Comparison of ENCODE assay signal across 13 cellular contexts in the genomic region with DNA sequence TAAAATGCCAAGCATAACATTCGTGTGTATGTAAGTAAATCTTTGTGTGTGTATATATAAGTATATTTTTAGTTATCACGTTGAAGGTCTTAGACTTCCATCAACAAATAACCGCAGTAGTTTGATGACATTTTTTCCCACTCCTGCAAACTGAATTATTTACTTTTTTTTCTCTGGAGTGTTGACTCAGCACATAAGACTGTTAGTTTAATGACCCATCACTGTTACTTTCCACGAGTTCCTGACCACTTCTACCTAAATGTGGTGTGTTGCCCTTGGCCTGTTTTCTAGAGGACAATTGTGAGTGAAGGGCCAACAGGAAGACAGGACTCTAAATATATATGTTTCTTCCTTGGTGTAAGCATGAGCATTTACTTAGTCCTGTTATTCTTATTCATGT.
DNase-seq lines count a peak whose midpoint lies in the region; ATAC-seq, FAIRE-seq and TF ChIP-seq lines count a peak whose summit lies in the region.
"Had no signal": no experiment of that assay in that cellular context is flagged by ENCODE, and none has a peak within 500 bp of the region (broad histone marks: within the 10 kb centered on the region; RNA-seq: fewer than 3 reads in every experiment).

No MANE protein-coding gene starts in this region.

- DNase-seq in EL: peak; percentile 87
- DNase-seq in Panc1 (ENCODE audit: low read depth, low spot score): peak; percentile 56
- DNase-seq in esophagus muscularis mucosa (ENCODE audit: extremely low spot score): no peak
- DNase-seq in pancreas: no peak
- DNase-seq in NCI-H1105 (lab: John Stamatoyannopoulos, UW): no peak
- DNase-seq in NCI-H2227 (lab: John Stamatoyannopoulos, UW; ENCODE audit: unreplicated experiment): no peak
- no peak for DNase-seq in NCI-H2029 treated with DMSO at 0.1 percent for 48 hours (lab: John Stamatoyannopoulos, UW)
- DNase-seq: activated CD4-positive, alpha-beta T cell treated with anti-CD3 and anti-CD28 coated beads, Interleukin-2, amount 50 U/mL, for 48 hours; activated naive CD4-positive, alpha-beta T cell treated with anti-CD3 and anti-CD28 coated beads for 36 hours; COR-L47; naive thymus-derived CD8-positive, alpha-beta T cell had no signal

- peaks cover 37% of the 10 kb centered on the region for H3K4me1 ChIP-seq in Panc1 (ENCODE audit: control insufficient read depth, insufficient read depth, low read length)
- H3K4me1 ChIP-seq in esophagus muscularis mucosa: peaks cover 15 to 45% (median 26%) of the 10 kb centered on the region in 4 donors
- H3K4me1 ChIP-seq in pancreas: no peaks in the 10 kb centered on the region

- POLR2A ChIA-PET in Panc1 (lab: Charles Lee): no interaction called here

- no peak for FAIRE-seq in pancreas (lab: Jason Lieb, UNC)
- FAIRE-seq: GM12891 had no signal

- in situ Hi-C loops in Panc1 (cut with HindIII; ENCODE audit: low pct_unique_long_range_greater_than_20kb, low sequenced_read_pairs): no loop called here

- TF ChIP-seq CTCF in Panc1 (IDR thresholded peaks at IDR 0.05): no peak
- no peak for TF ChIP-seq CTCF in esophagus muscularis mucosa (IDR thresholded peaks at IDR 0.05)
- no peak for TF ChIP-seq CTCF in pancreas (IDR thresholded peaks at IDR 0.05)

- ATAC-seq in Panc1 (peak; percentile 89), pancreas (peak in 3 of 4 donors; percentile 67 to 76 (median 71)), esophagus mucosa (no peak)
- ATAC-seq: naive thymus-derived CD8-positive, alpha-beta T cell had no signal

- CTCF ChIA-PET in Panc1 (lab: Charles Lee): no interaction called here

- peaks cover 3% of the 10 kb centered on the region; the same call in 1 of the 2 replicates for H3K36me3 ChIP-seq in Panc1 (ENCODE audit: control insufficient read depth, insufficient read depth, low read length)
- H3K36me3 ChIP-seq in esophagus muscularis mucosa: peaks cover 0 to 7% (median 0%) of the 10 kb centered on the region in 4 donors
- H3K36me3 ChIP-seq in pancreas: no peaks in the 10 kb centered on the region

- H3K27ac ChIP-seq in Panc1 (ENCODE audit: low read length) (peak overlapping the region; percentile 59), esophagus muscularis mucosa (replicated peaks in 1 of 4) (peak overlapping the region in 3 of 4 donors; percentile 4 to 34 (median 5)), pancreas (no peak overlapping the region)

- WGBS in esophagus muscularis mucosa: 28% methylated on average over 4 of the region's 4 CpGs
- 16 to 18% methylated on average over 4 of the region's 4 CpGs for WGBS in pancreas, 2 donors

- H3K27me3 ChIP-seq in Panc1 (ENCODE audit: control insufficient read depth, insufficient read depth, low read length) (no peaks in the 10 kb centered on the region), esophagus muscularis mucosa (no peaks in the 10 kb centered on the region), pancreas (no peaks in the 10 kb centered on the region)

- no peak for TF ChIP-seq EP300 in esophagus muscularis mucosa (IDR thresholded peaks at IDR 0.05)

- no TSS peak for BruUV-seq in Panc1 (replicated peaks; lab: Mats Ljungman, UMichigan)

- H3K4me3 ChIP-seq in Panc1 (ENCODE audit: low read depth in 2 of 2, low read length in 2 of 2) (no peak overlapping the region), esophagus muscularis mucosa (no peak overlapping the region), pancreas (no peak overlapping the region)

- intact Hi-C loops in Panc1 (cut with micrococcal nuclease; ENCODE audit: unreplicated experiment) (no loop called here), esophagus muscularis mucosa (cut with DNase I) (no loop called here), pancreas (cut with DNase I) (no loop called here)

- no peak for TF ChIP-seq POLR2A in esophagus muscularis mucosa (IDR thresholded peaks at IDR 0.05; ENCODE audit: low read depth)

- no peaks in the 10 kb centered on the region for H3K9me3 ChIP-seq in Panc1 (ENCODE audit: control insufficient read depth, insufficient read depth, low read depth, low read length)
- H3K9me3 ChIP-seq in esophagus muscularis mucosa: peaks cover 0 to 7% (median 0%) of the 10 kb centered on the region in 4 donors
- H3K9me3 ChIP-seq in pancreas: no peaks in the 10 kb centered on the region

Comparison
In these comparisons a context has a peak if more than half of its experiments do, and no peak if none do; other contexts are left out.
1. DNase-seq: peak in EL (single experiment) and Panc1 (single experiment); none in esophagus muscularis mucosa (single experiment), pancreas (0 of 6), NCI-H1105 (single experiment), NCI-H2227 (single experiment) and NCI-H2029 treated with DMSO at 0.1 percent for 48 hours (single experiment).
2. H3K27ac ChIP-seq: peak in Panc1 (single experiment) and esophagus muscularis mucosa (3 of 4); none in pancreas (0 of 4).